ENCODE assay signal across 8 cellular contexts in the genomic region with DNA sequence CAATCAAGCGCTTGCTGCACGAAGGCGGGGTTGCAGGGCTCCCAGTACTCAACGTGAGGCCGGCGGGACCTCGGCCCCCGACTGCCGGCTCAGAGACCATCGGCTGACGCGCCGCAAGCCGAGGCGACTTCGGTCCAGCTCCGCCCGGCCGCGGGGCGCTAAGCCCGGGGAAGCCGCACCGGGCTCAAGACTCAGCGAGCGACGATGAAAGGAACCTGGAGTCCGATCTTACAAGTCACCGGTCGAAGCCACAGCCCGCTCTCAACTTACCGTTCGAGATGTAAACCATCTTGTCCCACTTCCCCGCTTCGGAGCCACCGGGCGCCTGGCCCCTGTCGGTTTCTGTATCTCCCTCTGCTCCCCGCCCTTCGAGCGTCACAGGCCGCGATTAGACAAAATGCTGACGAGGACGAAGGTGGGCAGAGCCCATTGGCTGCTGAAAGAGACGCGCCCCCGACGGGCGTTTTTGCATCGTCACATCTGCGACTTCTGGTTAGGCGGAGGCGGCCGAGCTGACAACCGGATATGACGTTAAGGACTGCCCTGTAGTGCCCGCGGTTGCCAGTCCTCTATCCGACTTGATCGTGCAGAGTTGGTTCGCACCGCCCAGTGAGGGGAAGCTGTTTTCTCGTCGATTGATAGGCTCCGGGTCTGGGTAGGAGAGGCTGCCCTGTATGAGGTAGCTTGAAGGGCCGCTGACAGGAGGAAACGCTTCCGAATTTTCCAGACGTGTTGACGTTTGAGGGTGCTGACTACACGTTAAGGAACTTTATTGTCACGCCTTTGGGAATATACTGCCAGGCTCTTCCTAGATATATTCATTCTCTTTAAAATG. TPM values are rescaled to one million over a fixed set of nuclear protein-coding genes. Genes with fewer than 3 reads are reported as not detected.
DNase-seq lines count a peak whose midpoint lies in the region; ATAC-seq and TF ChIP-seq lines count a peak whose summit lies in the region.

A gene (minus strand): TSS at position 360 of the 835 bp plus-strand sequence.

- peaks cover 52% of the 10 kb centered on the region for H3K4me1 Mint-ChIP-seq in activated naive CD8-positive, alpha-beta T cell (ENCODE audit: low read depth)

- ATAC-seq in HG02623 (IDR thresholded peaks at IDR 0.05; ENCODE audit: unreplicated experiment): peak; percentile 95

- peaks cover 6% of the 10 kb centered on the region for H3K9me3 Mint-ChIP-seq in activated naive CD8-positive, alpha-beta T cell (ENCODE audit: low read depth)

- CTCF ChIA-PET in GM10248 (lab: Yijun Ruan, JAX): interaction anchor here (1.5 kb wide), 1 partner anchor 46 kb away, joined by 3 read pairs; no protein-coding TSS in a partner anchor

- DNase-seq in GM10248 (ENCODE audit: extremely low spot score) (peak; percentile 93), NCI-H1105 (lab: John Stamatoyannopoulos, UW) (peak; percentile 95), SKM-1 treated with dmso at 0.1 percent for 144 hours (lab: John Stamatoyannopoulos, UW; ENCODE audit: unreplicated experiment) (peak; percentile 98), glomerular endothelial cell (ENCODE audit: extremely low read depth, low read depth, low spot score) (peak; percentile 89), occipital lobe (lab: John Stamatoyannopoulos, UW) (peak; percentile 97)

- H3K36me3 Mint-ChIP-seq in activated naive CD8-positive, alpha-beta T cell: peaks cover 15% of the 10 kb centered on the region

- no peak for TF ChIP-seq CTCF in GM10248 (IDR thresholded peaks at IDR 0.05; ENCODE audit: control extremely low read depth, extremely low read depth, low read depth, missing control alignments)

- H3K27ac Mint-ChIP-seq in activated naive CD8-positive, alpha-beta T cell: peak within 1 kb of the TSS; percentile 97

- peaks cover 2% of the 10 kb centered on the region for H3K27me3 Mint-ChIP-seq in activated naive CD8-positive, alpha-beta T cell

- POLR2A ChIA-PET in GM10248 (lab: Yijun Ruan, JAX): interaction anchor here (0.6 kb wide), 1 partner anchor 11 kb away, joined by 4 read pairs; no protein-coding TSS in a partner anchor

- H3K27ac ChIP-seq in temporal lobe (ENCODE audit: low read depth, low read length): peak within 1 kb of the TSS; percentile 89

- H3K4me3 Mint-ChIP-seq in activated naive CD8-positive, alpha-beta T cell: peak within 1 kb of the TSS; percentile 96

RNA-seq across cellular contexts. Expression of the gene that starts here (rescaled TPM):
- total RNA-seq in glomerular endothelial cell (19.4 and 20.4 TPM in 2 replicates), occipital lobe (59.6 TPM), temporal lobe (21.4 TPM)

Comparison
In these comparisons a context has a peak if more than half of its experiments do, and no peak if none do; other contexts are left out.
1. Peak in every context shown above with its lines: DNase-seq, ATAC-seq and H3K27ac ChIP-seq.